ENCODE assay signal across 27 cellular contexts in the genomic region with DNA sequence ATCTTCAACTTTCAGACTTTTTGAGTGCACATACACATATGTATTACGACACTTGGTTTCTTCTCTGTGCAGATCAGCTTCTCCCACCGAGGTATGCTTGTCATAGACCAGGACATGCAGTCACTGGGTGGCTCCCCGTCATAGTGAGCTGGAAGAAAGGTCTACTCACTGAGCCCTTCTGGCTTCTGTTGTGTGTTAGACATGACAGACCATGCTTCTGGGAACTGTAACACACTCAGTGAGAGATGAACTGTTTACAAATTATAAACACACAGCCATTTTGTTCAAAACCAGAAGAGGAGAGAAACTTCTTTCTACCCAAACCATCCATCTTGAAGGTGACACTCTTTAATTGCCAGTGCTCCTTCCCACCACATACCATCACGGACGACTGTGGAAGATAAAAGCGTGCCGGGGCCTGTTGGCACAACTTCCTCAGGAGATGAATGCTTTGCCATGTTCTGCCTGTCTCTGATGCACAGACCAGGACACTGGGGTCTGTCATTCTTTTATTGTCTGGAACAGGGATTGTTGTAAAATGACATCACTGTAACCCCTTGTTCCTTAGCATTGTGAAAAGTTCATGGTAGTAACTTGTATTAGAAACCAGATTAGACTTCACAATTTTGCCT.
DNase-seq lines count a peak whose midpoint lies in the region; ATAC-seq, FAIRE-seq and TF ChIP-seq lines count a peak whose summit lies in the region.
"Had no signal": no experiment of that assay in that cellular context is flagged by ENCODE, and none has a peak within 500 bp of the region (broad histone marks: within the 10 kb centered on the region; RNA-seq: fewer than 3 reads in every experiment).

No MANE protein-coding gene starts in this region.

- H3K4me1 ChIP-seq in mammary epithelial cell (ENCODE audit: insufficient read depth, low read length) (peaks cover 6% of the 10 kb centered on the region), breast epithelium (no peaks in the 10 kb centered on the region), keratinocyte (ENCODE audit: control insufficient read depth, extremely low read depth, insufficient read depth, low read length) (peaks cover 7% of the 10 kb centered on the region), transverse colon (no peaks in the 10 kb centered on the region)
- H3K4me1 ChIP-seq: BLaER1 treated with 17β-estradiol and CSF1 and Interleukin-3, amounts not matched to agents 10 nM and 100 nM; Caco-2 had no signal

- WGBS in mammary epithelial cell (ENCODE audit: low coverage, missing lambda C conversion rate), result 93% methylated on average over 3 of the region's 7 CpGs
- WGBS in transverse colon (ENCODE audit: low coverage in 1 of 2), 2 donors, result 74 to 88% methylated on average over 2 to 7 of the region's 7 CpGs

- intact Hi-C loops in mammary epithelial cell (cut with micrococcal nuclease), result no loop called here
- intact Hi-C loops in breast epithelium (cut with DNase I; ENCODE audit: low total_unique reads), result no loop called here
- intact Hi-C loops in transverse colon (cut with DNase I; ENCODE audit: low total_unique reads), result no loop called here

- H3K4me3 ChIP-seq in mammary epithelial cell (replicated peaks in 1 of 3; ENCODE audit: insufficient read depth in 1 of 3, low read depth in 2 of 3, low read length in 3 of 3), result no peak overlapping the region
- no peak overlapping the region for H3K4me3 ChIP-seq in breast epithelium
- H3K4me3 ChIP-seq in keratinocyte (ENCODE audit: control insufficient read depth in 2 of 3, extremely low read depth in 1 of 3, insufficient read depth in 2 of 3, low read depth in 1 of 3, low read length in 3 of 3), result no peak overlapping the region
- H3K4me3 ChIP-seq in transverse colon, result no peak overlapping the region
- H3K4me3 ChIP-seq: BLaER1 treated with 17β-estradiol and CSF1 and Interleukin-3, amounts not matched to agents 10 nM and 100 nM; GM23338; K562; MG63; PC-9; SK-N-MC had no signal

- FAIRE-seq in keratinocyte (lab: Jason Lieb, UNC), result peak; percentile 78
- FAIRE-seq: HepG2, K562 had no signal

- TF ChIP-seq POLR2A in breast epithelium (IDR thresholded peaks at IDR 0.05) (no peak), transverse colon (IDR thresholded peaks at IDR 0.05) (no peak)

- H3K36me3 Mint-ChIP-seq in neural crest cell (ENCODE audit: low read depth), result no peaks in the 10 kb centered on the region

- no peaks in the 10 kb centered on the region for H4K20me1 ChIP-seq in mammary epithelial cell (ENCODE audit: insufficient read depth, low read length)
- no peaks in the 10 kb centered on the region for H4K20me1 ChIP-seq in keratinocyte (ENCODE audit: control insufficient read depth, extremely low read depth, insufficient read depth, low read length)
- H4K20me1 ChIP-seq: BLaER1 treated with 17β-estradiol and CSF1 and Interleukin-3, amounts not matched to agents 10 nM and 100 nM had no signal

- CTCF ChIA-PET in mammary epithelial cell (lab: Charles Lee; ENCODE audit: low non-redundant PET), result no interaction called here

- H3K9me1 ChIP-seq in keratinocyte (ENCODE audit: control insufficient read depth, extremely low read depth, insufficient read depth, low read length), result no peaks in the 10 kb centered on the region

- in situ Hi-C loops in mammary epithelial cell (cut with MboI; ENCODE audit: low sequenced_read_pairs in 2 of 2), result no loop called here
- in situ Hi-C loops in transverse colon (cut with MboI; ENCODE audit: low pct_ligation_motif_present in 1 of 4, low pct_unique_long_range_greater_than_20kb in 1 of 4, low sequenced_read_pairs in 3 of 4), result no loop called here

- TF ChIP-seq CTCF in mammary epithelial cell (conservative IDR thresholded peaks at IDR 0.05 in 1 of 2, IDR thresholded peaks at IDR 0.05 in 1 of 2; ENCODE audit: extremely low read depth in 1 of 2, insufficient read depth in 1 of 2, low read depth in 1 of 2, low read length in 2 of 2) (no peak), breast epithelium (IDR thresholded peaks at IDR 0.05) (no peak), keratinocyte (optimal IDR thresholded peaks at IDR 0.05 in 1 of 3, IDR thresholded peaks at IDR 0.05 in 1 of 3, conservative IDR thresholded peaks at IDR 0.05 in 1 of 3; ENCODE audit: extremely low read depth in 1 of 3, insufficient read depth in 2 of 3, low read length in 3 of 3) (no peak), neural crest cell (conservative IDR thresholded peaks at IDR 0.05) (no peak), transverse colon (IDR thresholded peaks at IDR 0.05) (no peak)

- ATAC-seq in GM18511 (IDR thresholded peaks at IDR 0.05; ENCODE audit: unreplicated experiment) (no peak), HG03342 (IDR thresholded peaks at IDR 0.05; ENCODE audit: unreplicated experiment) (no peak)
- ATAC-seq: GM23338, HCT116, HepG2, K562 had no signal

- peaks cover 3% of the 10 kb centered on the region for H3K9me3 Mint-ChIP-seq in neural crest cell
- H3K9me3 Mint-ChIP-seq: CD4-positive, alpha-beta memory T cell; GM23338 had no signal

- H3K27me3 Mint-ChIP-seq in neural crest cell (ENCODE audit: low read depth), result no peaks in the 10 kb centered on the region
- H3K27me3 Mint-ChIP-seq: CD4-positive, alpha-beta memory T cell had no signal

- H3K27ac ChIP-seq in mammary epithelial cell (ENCODE audit: insufficient read depth, low read depth, low read length), result no peak overlapping the region
- no peak overlapping the region for H3K27ac ChIP-seq in breast epithelium
- H3K27ac ChIP-seq in keratinocyte (ENCODE audit: control insufficient read depth, insufficient read depth, low read length), result no peak overlapping the region
- H3K27ac ChIP-seq in transverse colon, result peak overlapping the region in 2 of 4 donors; percentile 25 to 38
- H3K27ac ChIP-seq: BLaER1 treated with 17β-estradiol and CSF1 and Interleukin-3, amounts not matched to agents 10 nM and 100 nM; HL-60; PC-9; SK-N-MC had no signal

- peak; percentile 6 for TF ChIP-seq EP300 in transverse colon (IDR thresholded peaks at IDR 0.05; ENCODE audit: low read depth)

- H3K9me3 ChIP-seq in mammary epithelial cell (replicated peaks; ENCODE audit: insufficient read depth, low read length) (no peaks in the 10 kb centered on the region), breast epithelium (no peaks in the 10 kb centered on the region), keratinocyte (ENCODE audit: control insufficient read depth, low read depth, low read length) (no peaks in the 10 kb centered on the region), transverse colon (no peaks in the 10 kb centered on the region)
- H3K9me3 ChIP-seq: BLaER1 treated with 17β-estradiol and CSF1 and Interleukin-3, amounts not matched to agents 10 nM and 100 nM; Caco-2; MG63 had no signal

- no TSS peak for BruUV-seq in mammary epithelial cell (replicated peaks; lab: Mats Ljungman, UMichigan)

- DNase-seq in mammary epithelial cell (peak; percentile 9), breast epithelium (ENCODE audit: low spot score in 2 of 2) (no peak), keratinocyte (ENCODE audit: low read depth, low spot score) (no peak), neural crest cell (ENCODE audit: low read depth, low spot score) (no peak), transverse colon (no peak)
- DNase-seq in activated CD4-positive, alpha-beta T cell treated with anti-CD3 and anti-CD28 coated beads, Interleukin-2, amount 50 U/mL, for 48 hours, result no peak
- DNase-seq: 8988T; Caco-2; CD4-positive, alpha-beta memory T cell; DMS 273 treated with DMSO at 0.1 percent for 48 hours; DMS79 treated with DMSO at 0.1 percent for 48 hours; MG63; NCI-H1417; NCI-H187 treated with DMSO at 0.1 percent for 48 hours; NCI-H2107; PC-9; RPMI8226; SHP77 treated with DMSO at 0.1 percent for 48 hours had no signal

- H3K27me3 ChIP-seq in mammary epithelial cell (ENCODE audit: insufficient read depth, low read length), result no peaks in the 10 kb centered on the region
- H3K27me3 ChIP-seq in breast epithelium, result no peaks in the 10 kb centered on the region
- H3K27me3 ChIP-seq in keratinocyte (ENCODE audit: control insufficient read depth, extremely low read depth, insufficient read depth, low read length), result no peaks in the 10 kb centered on the region
- H3K27me3 ChIP-seq in transverse colon, result no peaks in the 10 kb centered on the region
- H3K27me3 ChIP-seq: BLaER1 treated with 17β-estradiol and CSF1 and Interleukin-3, amounts not matched to agents 10 nM and 100 nM; MG63 had no signal

- peak overlapping the region; percentile 10 for H3K27ac Mint-ChIP-seq in neural crest cell (ENCODE audit: unreplicated experiment)
- H3K27ac Mint-ChIP-seq: CD4-positive, alpha-beta memory T cell; GM23338 had no signal

- H3K9ac ChIP-seq in mammary epithelial cell (ENCODE audit: insufficient read depth, low read length) (no peak overlapping the region), keratinocyte (ENCODE audit: control insufficient read depth, extremely low read depth, insufficient read depth, low read length) (no peak overlapping the region)
- H3K9ac ChIP-seq: BLaER1 treated with 17β-estradiol and CSF1 and Interleukin-3, amounts not matched to agents 10 nM and 100 nM had no signal

- no peak overlapping the region for H2AFZ ChIP-seq in mammary epithelial cell (ENCODE audit: low read depth, low read length)
- H2AFZ ChIP-seq in keratinocyte (ENCODE audit: control insufficient read depth, low read length), result no peak overlapping the region
- H2AFZ ChIP-seq: GM23338, PC-9 had no signal

- no peak overlapping the region for H3K4me3 Mint-ChIP-seq in neural crest cell
- H3K4me3 Mint-ChIP-seq: CD4-positive, alpha-beta memory T cell; GM23338 had no signal

- H3K4me1 Mint-ChIP-seq in neural crest cell, result peaks cover 20% of the 10 kb centered on the region
- H3K4me1 Mint-ChIP-seq: CD4-positive, alpha-beta memory T cell had no signal

- dilution Hi-C loops in mammary epithelial cell (cut with HindIII; ENCODE audit: low sequenced_read_pairs), result no loop called here
- dilution Hi-C loops in keratinocyte (cut with MboI; ENCODE audit: extremely low pct_ligation_motif_present, low sequenced_read_pairs), result no loop called here

- H3K4me2 ChIP-seq in mammary epithelial cell (ENCODE audit: insufficient read depth, low read depth, low read length) (peak overlapping the region; percentile 22), keratinocyte (ENCODE audit: control insufficient read depth, extremely low read depth, insufficient read depth, low read depth, low read length) (no peak overlapping the region)
- H3K4me2 ChIP-seq: BLaER1 treated with 17β-estradiol and CSF1 and Interleukin-3, amounts not matched to agents 10 nM and 100 nM; GM23338; PC-9 had no signal

- peaks cover 2% of the 10 kb centered on the region for H3K36me3 ChIP-seq in mammary epithelial cell (ENCODE audit: insufficient read depth, low read length)
- no peaks in the 10 kb centered on the region for H3K36me3 ChIP-seq in breast epithelium
- peaks cover 0 to 2% of the 10 kb centered on the region in 2 experiments for H3K36me3 ChIP-seq in keratinocyte (ENCODE audit: control insufficient read depth in 2 of 2, extremely low read depth in 1 of 2, insufficient read depth in 2 of 2, low read length in 2 of 2)
- peaks cover 0 to 11% (median 3%) of the 10 kb centered on the region in 4 donors for H3K36me3 ChIP-seq in transverse colon
- H3K36me3 ChIP-seq: BLaER1 treated with 17β-estradiol and CSF1 and Interleukin-3, amounts not matched to agents 10 nM and 100 nM had no signal

- no peaks in the 10 kb centered on the region for H3K79me2 ChIP-seq in mammary epithelial cell (ENCODE audit: insufficient read depth, low read length)
- H3K79me2 ChIP-seq in keratinocyte (ENCODE audit: control insufficient read depth, insufficient read depth, low read length), result no peaks in the 10 kb centered on the region
